ENCODE assay signal across 26 cellular contexts in genomic region chr20:58811334-58811733, GRCh38. TPM values are rescaled to one million over a fixed set of nuclear protein-coding genes. Genes with fewer than 3 reads are reported as not detected.
"Had no signal": no experiment of that assay in that cellular context is flagged by ENCODE, and none has a peak within 500 bp of the region (broad histone marks: within the 10 kb centered on the region; RNA-seq: fewer than 3 reads in every experiment).

No MANE protein-coding gene starts in this region.

- H3K9me3 Mint-ChIP-seq: effector memory CD8-positive, alpha-beta T cell; immature natural killer cell; natural killer cell; neural crest cell; stimulated activated effector memory CD8-positive, alpha-beta T cell treated with anti-CD3 and anti-CD28 coated beads, Interleukin-12 subunit alpha, Interleukin-12 subunit beta, amount 100 ng/mL, for 72 hours; type B pancreatic cell had no signal

- DNase-seq: cortex of kidney; effector memory CD8-positive, alpha-beta T cell; erythroblast; esophagus squamous epithelium; hypothalamus; immature natural killer cell; left ventricle myocardium superior; lower lobe of right lung; natural killer cell; stimulated activated CD4-positive, alpha-beta T cell treated with anti-CD3 and anti-CD28 coated beads, Interleukin-12 subunit alpha, Interleukin-12 subunit beta, amount 100 ng/mL, for 4 hours; stimulated activated CD4-positive, alpha-beta T cell treated with anti-CD3 and anti-CD28 coated beads, Interleukin-1b, Interleukin-23, amount 100 ng/mL, for 48 hours; stimulated activated CD4-positive, alpha-beta T cell treated with anti-CD3 and anti-CD28 coated beads, Interleukin-4, amount 100 ng/mL, for 24 hours; stimulated activated naive CD4-positive, alpha-beta T cell treated with Interleukin-2 at 50 U/mL for 16 hours; substantia nigra; testis; tibial artery had no signal

- H3K9me3 ChIP-seq: esophagus squamous epithelium, lower lobe of right lung, prostate gland, right atrium auricular region, testis, tibial artery had no signal

- H3K27ac Mint-ChIP-seq: effector memory CD8-positive, alpha-beta T cell; immature natural killer cell; natural killer cell; stimulated activated effector memory CD8-positive, alpha-beta T cell treated with anti-CD3 and anti-CD28 coated beads, Interleukin-12 subunit alpha, Interleukin-12 subunit beta, amount 100 ng/mL, for 72 hours; type B pancreatic cell had no signal

- H3K4me3 Mint-ChIP-seq: effector memory CD8-positive, alpha-beta T cell; immature natural killer cell; natural killer cell; neural crest cell; type B pancreatic cell had no signal

- ATAC-seq: effector memory CD8-positive, alpha-beta T cell; left ventricle myocardium superior; lower lobe of right lung; natural killer cell; sciatic nerve had no signal

- H3K4me1 Mint-ChIP-seq: immature natural killer cell, natural killer cell, neural crest cell had no signal

- H3K4me3 ChIP-seq: esophagus squamous epithelium, lower lobe of right lung, prostate gland, right atrium auricular region, smooth muscle cell, testis, tibial artery had no signal

- H3K27ac ChIP-seq: esophagus squamous epithelium, lower lobe of right lung, prostate gland, right atrium auricular region, testis, tibial artery had no signal

- H3K27me3 ChIP-seq: right atrium auricular region, testis had no signal

- H3K36me3 ChIP-seq: esophagus squamous epithelium, lower lobe of right lung, prostate gland, right atrium auricular region, tibial artery had no signal

- FAIRE-seq: endometrium, frontal cortex, keratinocyte had no signal

- H3K4me1 ChIP-seq: esophagus squamous epithelium, lower lobe of right lung, prostate gland, right atrium auricular region, testis, tibial artery had no signal

RNA-seq across cellular contexts. Expression of gene GNAS-AS1, which starts 39.4 kb away (rescaled TPM):
- total RNA-seq: right atrium auricular region had no signal
- polyA plus RNA-seq: immature natural killer cell, smooth muscle cell had no signal
